In the genomic region with DNA sequence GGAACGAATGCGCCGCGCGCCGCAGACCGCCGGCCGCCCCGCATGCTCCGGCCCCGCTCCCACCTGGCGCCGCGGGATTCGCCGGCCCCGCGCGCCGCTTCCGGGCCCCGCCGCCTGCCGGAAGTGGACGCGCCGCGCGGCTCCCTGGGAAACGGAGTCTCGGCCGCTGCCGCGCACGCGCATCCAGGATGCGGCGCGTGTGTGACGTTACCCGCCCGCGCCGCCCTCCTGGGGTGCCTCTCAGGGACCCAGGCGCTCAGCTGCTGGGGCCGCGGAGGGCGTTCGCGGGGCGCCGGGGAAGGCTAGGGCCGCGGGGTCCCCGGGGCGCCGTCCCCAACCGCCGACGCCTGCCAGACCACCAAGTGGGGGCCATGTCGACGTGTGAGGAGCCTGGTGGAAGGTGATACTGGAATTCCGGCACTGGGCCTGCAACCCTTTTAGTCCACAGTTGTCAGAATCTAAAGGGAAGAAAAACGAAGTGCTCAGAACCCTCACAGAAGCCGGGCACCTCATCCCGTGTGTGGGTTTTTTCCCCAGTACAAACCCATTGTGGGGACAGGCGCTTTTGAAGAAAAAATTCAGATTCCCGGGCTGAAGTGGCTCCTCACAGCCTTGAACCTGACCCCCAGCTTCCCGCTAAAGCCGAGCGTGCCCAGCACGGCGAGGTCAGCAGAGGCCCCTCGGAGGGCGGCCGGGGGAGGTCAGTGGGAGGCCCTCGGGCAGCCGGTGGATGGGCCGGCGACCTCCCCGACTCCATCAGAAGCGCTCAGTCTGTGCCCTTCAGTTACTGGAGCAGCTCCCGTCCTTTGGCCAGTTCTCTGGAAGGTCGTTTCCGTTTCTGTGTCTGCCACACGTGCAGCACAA, we compare ENCODE assay signal across 1 cellular context.
TF ChIP-seq lines count a peak whose summit lies in the region.

A gene with protein sequence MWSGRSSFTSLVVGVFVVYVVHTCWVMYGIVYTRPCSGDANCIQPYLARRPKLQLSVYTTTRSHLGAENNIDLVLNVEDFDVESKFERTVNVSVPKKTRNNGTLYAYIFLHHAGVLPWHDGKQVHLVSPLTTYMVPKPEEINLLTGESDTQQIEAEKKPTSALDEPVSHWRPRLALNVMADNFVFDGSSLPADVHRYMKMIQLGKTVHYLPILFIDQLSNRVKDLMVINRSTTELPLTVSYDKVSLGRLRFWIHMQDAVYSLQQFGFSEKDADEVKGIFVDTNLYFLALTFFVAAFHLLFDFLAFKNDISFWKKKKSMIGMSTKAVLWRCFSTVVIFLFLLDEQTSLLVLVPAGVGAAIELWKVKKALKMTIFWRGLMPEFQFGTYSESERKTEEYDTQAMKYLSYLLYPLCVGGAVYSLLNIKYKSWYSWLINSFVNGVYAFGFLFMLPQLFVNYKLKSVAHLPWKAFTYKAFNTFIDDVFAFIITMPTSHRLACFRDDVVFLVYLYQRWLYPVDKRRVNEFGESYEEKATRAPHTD (minus strand): TSS at position 125 of the 864 bp plus-strand sequence. CDS start 258 bp downstream, outside the sequence.

TF ChIP-seq in HEK293, 187 proteins besides CTCF, POLR2A, EP300 and RAD21 (continued from another document and continues in another):
- TF ChIP-seq, protein P1, sequence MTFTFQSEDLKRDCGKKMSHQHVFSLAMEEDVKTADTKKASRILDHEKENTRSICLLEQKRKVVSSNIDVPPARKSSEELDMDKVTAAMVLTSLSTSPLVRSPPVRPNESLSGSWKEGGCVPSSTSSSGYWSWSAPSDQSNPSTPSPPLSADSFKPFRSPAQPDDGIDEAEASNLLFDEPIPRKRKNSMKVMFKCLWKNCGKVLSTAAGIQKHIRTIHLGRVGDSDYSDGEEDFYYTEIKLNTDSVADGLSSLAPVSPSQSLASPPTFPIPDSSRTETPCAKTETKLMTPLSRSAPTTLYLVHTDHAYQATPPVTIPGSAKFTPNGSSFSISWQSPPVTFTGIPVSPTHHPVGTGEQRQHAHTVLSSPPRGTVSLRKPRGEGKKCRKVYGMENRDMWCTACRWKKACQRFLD (tag by site-specific recombination; IDR thresholded peaks at IDR 0.05), result no peak
- TF ChIP-seq SALL2 (tag by site-specific recombination; IDR thresholded peaks at IDR 0.05; ENCODE audit: borderline replicate concordance) (no peak), ZNF76 (tag by site-specific recombination; IDR thresholded peaks at IDR 0.05; ENCODE audit: borderline replicate concordance, low read depth) (peak; percentile 72; the same call in 1 of the 2 replicates), ZBTB20 (tag by site-specific recombination; IDR thresholded peaks at IDR 0.05) (peak; percentile 99), ZNF747 (tag by site-specific recombination; IDR thresholded peaks at IDR 0.05) (no peak), SP3 (tag by site-specific recombination; IDR thresholded peaks at IDR 0.05) (no peak), KLF8 (tag by site-specific recombination; IDR thresholded peaks at IDR 0.05) (no peak), ZNF223 (tag by site-specific recombination; IDR thresholded peaks at IDR 0.05) (no peak), ZNF600 (tag by site-specific recombination; IDR thresholded peaks at IDR 0.05) (no peak), ZNF629 (tag by site-specific recombination; IDR thresholded peaks at IDR 0.05) (0 out of 2 replicates have a peak, but pooled peaks have one; percentile 18), OSR2 (tag by site-specific recombination; IDR thresholded peaks at IDR 0.05) (no peak), ZFP41 (tag by site-specific recombination; IDR thresholded peaks at IDR 0.05; ENCODE audit: borderline replicate concordance) (no peak), ZNF248 (tag by site-specific recombination; IDR thresholded peaks at IDR 0.05) (no peak), BCL11A (tag by site-specific recombination; IDR thresholded peaks at IDR 0.05; ENCODE audit: low read depth) (no peak), ZNF529 (tag by site-specific recombination; IDR thresholded peaks at IDR 0.05; ENCODE audit: insufficient replicate concordance) (no peak), ZNF837 (tag by site-specific recombination; IDR thresholded peaks at IDR 0.05) (no peak), HOXA7 (CRISPR knock-in tag; IDR thresholded peaks at IDR 0.05; ENCODE audit: borderline replicate concordance) (no peak), ZNF404 (tag by site-specific recombination; IDR thresholded peaks at IDR 0.05) (no peak), HOXC10 (CRISPR knock-in tag; IDR thresholded peaks at IDR 0.05) (no peak), ZNF768 (tag by site-specific recombination; IDR thresholded peaks at IDR 0.05) (no peak), SP7 (tag by site-specific recombination; IDR thresholded peaks at IDR 0.05) (no peak), MYNN (tag by site-specific recombination; IDR thresholded peaks at IDR 0.05; ENCODE audit: borderline replicate concordance) (no peak), TRIM28 (IDR thresholded peaks at IDR 0.05; ENCODE audit: borderline replicate concordance, low read length) (no peak), ZFP69B (tag by site-specific recombination; IDR thresholded peaks at IDR 0.05) (no peak)
- TF ChIP-seq, protein P2, sequence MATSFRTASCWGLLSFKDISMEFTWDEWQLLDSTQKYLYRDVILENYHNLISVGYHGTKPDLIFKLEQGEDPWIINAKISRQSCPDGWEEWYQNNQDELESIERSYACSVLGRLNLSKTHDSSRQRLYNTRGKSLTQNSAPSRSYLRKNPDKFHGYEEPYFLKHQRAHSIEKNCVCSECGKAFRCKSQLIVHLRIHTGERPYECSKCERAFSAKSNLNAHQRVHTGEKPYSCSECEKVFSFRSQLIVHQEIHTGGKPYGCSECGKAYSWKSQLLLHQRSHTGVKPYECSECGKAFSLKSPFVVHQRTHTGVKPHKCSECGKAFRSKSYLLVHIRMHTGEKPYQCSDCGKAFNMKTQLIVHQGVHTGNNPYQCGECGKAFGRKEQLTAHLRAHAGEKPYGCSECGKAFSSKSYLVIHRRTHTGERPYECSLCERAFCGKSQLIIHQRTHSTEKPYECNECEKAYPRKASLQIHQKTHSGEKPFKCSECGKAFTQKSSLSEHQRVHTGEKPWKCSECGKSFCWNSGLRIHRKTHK (tag by site-specific recombination; IDR thresholded peaks at IDR 0.05), result no peak
- TF ChIP-seq, protein P3, sequence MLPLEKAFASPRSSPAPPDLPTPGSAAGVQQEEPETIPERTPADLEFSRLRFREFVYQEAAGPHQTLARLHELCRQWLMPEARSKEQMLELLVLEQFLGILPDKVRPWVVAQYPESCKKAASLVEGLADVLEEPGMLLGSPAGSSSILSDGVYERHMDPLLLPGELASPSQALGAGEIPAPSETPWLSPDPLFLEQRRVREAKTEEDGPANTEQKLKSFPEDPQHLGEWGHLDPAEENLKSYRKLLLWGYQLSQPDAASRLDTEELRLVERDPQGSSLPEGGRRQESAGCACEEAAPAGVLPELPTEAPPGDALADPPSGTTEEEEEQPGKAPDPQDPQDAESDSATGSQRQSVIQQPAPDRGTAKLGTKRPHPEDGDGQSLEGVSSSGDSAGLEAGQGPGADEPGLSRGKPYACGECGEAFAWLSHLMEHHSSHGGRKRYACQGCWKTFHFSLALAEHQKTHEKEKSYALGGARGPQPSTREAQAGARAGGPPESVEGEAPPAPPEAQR (tag by site-specific recombination; IDR thresholded peaks at IDR 0.05), result no peak
- TF ChIP-seq, protein P4, sequence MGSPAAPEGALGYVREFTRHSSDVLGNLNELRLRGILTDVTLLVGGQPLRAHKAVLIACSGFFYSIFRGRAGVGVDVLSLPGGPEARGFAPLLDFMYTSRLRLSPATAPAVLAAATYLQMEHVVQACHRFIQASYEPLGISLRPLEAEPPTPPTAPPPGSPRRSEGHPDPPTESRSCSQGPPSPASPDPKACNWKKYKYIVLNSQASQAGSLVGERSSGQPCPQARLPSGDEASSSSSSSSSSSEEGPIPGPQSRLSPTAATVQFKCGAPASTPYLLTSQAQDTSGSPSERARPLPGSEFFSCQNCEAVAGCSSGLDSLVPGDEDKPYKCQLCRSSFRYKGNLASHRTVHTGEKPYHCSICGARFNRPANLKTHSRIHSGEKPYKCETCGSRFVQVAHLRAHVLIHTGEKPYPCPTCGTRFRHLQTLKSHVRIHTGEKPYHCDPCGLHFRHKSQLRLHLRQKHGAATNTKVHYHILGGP (tag by site-specific recombination; IDR thresholded peaks at IDR 0.05), result no peak
- TF ChIP-seq, protein P5, sequence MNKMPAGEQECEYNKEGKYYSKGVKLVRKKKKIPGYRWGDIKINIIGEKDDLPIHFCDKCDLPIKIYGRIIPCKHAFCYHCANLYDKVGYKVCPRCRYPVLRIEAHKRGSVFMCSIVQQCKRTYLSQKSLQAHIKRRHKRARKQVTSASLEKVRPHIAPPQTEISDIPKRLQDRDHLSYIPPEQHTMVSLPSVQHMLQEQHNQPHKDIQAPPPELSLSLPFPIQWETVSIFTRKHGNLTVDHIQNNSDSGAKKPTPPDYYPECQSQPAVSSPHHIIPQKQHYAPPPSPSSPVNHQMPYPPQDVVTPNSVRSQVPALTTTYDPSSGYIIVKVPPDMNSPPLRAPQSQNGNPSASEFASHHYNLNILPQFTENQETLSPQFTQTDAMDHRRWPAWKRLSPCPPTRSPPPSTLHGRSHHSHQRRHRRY (tag by site-specific recombination; IDR thresholded peaks at IDR 0.05), result no peak
- TF ChIP-seq, protein P6, sequence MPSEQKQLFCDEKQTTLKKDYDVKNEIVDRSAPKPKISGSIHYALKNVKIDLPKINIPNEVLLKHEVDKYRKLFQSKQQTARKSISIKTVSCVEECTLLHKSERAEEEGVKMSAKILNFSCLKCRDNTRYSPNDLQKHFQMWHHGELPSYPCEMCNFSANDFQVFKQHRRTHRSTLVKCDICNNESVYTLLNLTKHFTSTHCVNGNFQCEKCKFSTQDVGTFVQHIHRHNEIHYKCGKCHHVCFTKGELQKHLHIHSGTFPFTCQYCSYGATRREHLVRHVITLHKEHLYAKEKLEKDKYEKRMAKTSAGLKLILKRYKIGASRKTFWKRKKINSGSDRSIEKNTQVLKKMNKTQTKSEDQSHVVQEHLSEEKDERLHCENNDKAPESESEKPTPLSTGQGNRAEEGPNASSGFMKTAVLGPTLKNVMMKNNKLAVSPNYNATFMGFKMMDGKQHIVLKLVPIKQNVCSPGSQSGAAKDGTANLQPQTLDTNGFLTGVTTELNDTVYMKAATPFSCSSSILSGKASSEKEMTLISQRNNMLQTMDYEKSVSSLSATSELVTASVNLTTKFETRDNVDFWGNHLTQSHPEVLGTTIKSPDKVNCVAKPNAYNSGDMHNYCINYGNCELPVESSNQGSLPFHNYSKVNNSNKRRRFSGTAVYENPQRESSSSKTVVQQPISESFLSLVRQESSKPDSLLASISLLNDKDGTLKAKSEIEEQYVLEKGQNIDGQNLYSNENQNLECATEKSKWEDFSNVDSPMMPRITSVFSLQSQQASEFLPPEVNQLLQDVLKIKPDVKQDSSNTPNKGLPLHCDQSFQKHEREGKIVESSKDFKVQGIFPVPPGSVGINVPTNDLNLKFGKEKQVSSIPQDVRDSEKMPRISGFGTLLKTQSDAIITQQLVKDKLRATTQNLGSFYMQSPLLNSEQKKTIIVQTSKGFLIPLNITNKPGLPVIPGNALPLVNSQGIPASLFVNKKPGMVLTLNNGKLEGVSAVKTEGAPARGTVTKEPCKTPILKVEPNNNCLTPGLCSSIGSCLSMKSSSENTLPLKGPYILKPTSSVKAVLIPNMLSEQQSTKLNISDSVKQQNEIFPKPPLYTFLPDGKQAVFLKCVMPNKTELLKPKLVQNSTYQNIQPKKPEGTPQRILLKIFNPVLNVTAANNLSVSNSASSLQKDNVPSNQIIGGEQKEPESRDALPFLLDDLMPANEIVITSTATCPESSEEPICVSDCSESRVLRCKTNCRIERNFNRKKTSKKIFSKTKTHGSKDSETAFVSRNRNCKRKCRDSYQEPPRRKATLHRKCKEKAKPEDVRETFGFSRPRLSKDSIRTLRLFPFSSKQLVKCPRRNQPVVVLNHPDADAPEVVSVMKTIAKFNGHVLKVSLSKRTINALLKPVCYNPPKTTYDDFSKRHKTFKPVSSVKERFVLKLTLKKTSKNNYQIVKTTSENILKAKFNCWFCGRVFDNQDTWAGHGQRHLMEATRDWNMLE (tag by site-specific recombination; conservative IDR thresholded peaks at IDR 0.05; ENCODE audit: low read depth), result no peak
- TF ChIP-seq, protein P7, sequence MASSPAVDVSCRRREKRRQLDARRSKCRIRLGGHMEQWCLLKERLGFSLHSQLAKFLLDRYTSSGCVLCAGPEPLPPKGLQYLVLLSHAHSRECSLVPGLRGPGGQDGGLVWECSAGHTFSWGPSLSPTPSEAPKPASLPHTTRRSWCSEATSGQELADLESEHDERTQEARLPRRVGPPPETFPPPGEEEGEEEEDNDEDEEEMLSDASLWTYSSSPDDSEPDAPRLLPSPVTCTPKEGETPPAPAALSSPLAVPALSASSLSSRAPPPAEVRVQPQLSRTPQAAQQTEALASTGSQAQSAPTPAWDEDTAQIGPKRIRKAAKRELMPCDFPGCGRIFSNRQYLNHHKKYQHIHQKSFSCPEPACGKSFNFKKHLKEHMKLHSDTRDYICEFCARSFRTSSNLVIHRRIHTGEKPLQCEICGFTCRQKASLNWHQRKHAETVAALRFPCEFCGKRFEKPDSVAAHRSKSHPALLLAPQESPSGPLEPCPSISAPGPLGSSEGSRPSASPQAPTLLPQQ (tag by site-specific recombination; IDR thresholded peaks at IDR 0.05), result 0 out of 2 replicates have a peak, but pooled peaks have one; percentile 38
- TF ChIP-seq, protein P8, sequence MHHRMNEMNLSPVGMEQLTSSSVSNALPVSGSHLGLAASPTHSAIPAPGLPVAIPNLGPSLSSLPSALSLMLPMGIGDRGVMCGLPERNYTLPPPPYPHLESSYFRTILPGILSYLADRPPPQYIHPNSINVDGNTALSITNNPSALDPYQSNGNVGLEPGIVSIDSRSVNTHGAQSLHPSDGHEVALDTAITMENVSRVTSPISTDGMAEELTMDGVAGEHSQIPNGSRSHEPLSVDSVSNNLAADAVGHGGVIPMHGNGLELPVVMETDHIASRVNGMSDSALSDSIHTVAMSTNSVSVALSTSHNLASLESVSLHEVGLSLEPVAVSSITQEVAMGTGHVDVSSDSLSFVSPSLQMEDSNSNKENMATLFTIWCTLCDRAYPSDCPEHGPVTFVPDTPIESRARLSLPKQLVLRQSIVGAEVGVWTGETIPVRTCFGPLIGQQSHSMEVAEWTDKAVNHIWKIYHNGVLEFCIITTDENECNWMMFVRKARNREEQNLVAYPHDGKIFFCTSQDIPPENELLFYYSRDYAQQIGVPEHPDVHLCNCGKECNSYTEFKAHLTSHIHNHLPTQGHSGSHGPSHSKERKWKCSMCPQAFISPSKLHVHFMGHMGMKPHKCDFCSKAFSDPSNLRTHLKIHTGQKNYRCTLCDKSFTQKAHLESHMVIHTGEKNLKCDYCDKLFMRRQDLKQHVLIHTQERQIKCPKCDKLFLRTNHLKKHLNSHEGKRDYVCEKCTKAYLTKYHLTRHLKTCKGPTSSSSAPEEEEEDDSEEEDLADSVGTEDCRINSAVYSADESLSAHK (tag by site-specific recombination; IDR thresholded peaks at IDR 0.05), result no peak
